Comparison of ENCODE assay signal across 6 cellular contexts in the genomic region with DNA sequence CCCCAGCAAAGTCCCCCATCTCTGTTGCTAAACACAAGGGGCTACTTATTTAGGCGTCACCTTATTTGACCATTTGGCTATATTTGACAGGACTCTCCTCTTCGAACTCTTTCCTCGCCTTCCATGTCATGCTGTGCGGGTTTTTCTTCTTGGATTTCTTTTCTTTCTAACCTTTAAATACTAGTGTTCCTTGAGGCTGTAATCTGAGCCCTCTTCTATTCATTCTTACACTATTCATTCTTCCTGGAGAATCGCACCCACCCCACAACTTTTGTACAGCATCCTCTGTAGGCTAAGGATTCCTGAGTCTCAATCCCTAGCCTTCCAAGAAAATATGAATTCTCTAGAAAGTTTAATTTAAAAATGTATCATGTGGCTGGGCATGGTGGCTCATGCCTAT.
"Had no signal": no experiment of that assay in that cellular context is flagged by ENCODE, and none has a peak within 500 bp of the region (broad histone marks: within the 10 kb centered on the region; RNA-seq: fewer than 3 reads in every experiment).

No MANE protein-coding gene starts in this region.

- H3K4me3 ChIP-seq: K562 had no signal

- DNase-seq: GOT3, H7, HCEC 1CT, IMR-90, KG1 had no signal
